ENCODE assay signal across 18 cellular contexts in genomic region chr2:169110919-169111318, GRCh38. TPM values are rescaled to one million over a fixed set of nuclear protein-coding genes. Genes with fewer than 3 reads are reported as not detected.
A peak's percentile ranks its signal among the peaks of the same experiment; 100 is the strongest.
DNase-seq lines count a peak whose midpoint lies in the region; ATAC-seq and TF ChIP-seq lines count a peak whose summit lies in the region.
"Had no signal": no experiment of that assay in that cellular context is flagged by ENCODE, and none has a peak within 500 bp of the region (broad histone marks: within the 10 kb centered on the region; RNA-seq: fewer than 3 reads in every experiment).

No MANE protein-coding gene starts in this region.

- no peak for TF ChIP-seq POLR2A in gastrocnemius medialis (IDR thresholded peaks at IDR 0.05)

- no peaks in the 10 kb centered on the region for H3K27me3 Mint-ChIP-seq in endothelial cell (ENCODE audit: unreplicated experiment)

- no CpG with 5 or more reads among the region's 18 CpGs for WGBS in neuronal stem cell (ENCODE audit: extremely low coverage in 2 of 2, insufficient read length in 2 of 2, insufficient replicate concordance in 1 of 2), 2 donors

- H3K4me3 ChIP-seq in neuronal stem cell (ENCODE audit: low read length in 2 of 2) (no peak overlapping the region), H7 (ENCODE audit: insufficient read depth, low read depth, low read length) (no peak overlapping the region), gastrocnemius medialis (no peak overlapping the region)

- no peak overlapping the region for H3K4me3 Mint-ChIP-seq in endothelial cell (ENCODE audit: unreplicated experiment)
- H3K4me3 Mint-ChIP-seq: CD8-positive, alpha-beta memory T cell had no signal

- H3K27ac Mint-ChIP-seq in endothelial cell (ENCODE audit: unreplicated experiment), result peak overlapping the region; percentile 79

- no peak overlapping the region for H2BK120ac ChIP-seq in neuronal stem cell (ENCODE audit: low read depth, low read length)

- H3K9me3 ChIP-seq in neuronal stem cell (replicated peaks in 1 of 2; ENCODE audit: control insufficient read depth in 2 of 2, insufficient read depth in 1 of 2, low read depth in 1 of 2, low read length in 2 of 2) (no peaks in the 10 kb centered on the region), gastrocnemius medialis (no peaks in the 10 kb centered on the region)
- H3K9me3 ChIP-seq: BE2C had no signal

- no peaks in the 10 kb centered on the region for H3K9me3 Mint-ChIP-seq in endothelial cell (ENCODE audit: unreplicated experiment)
- H3K9me3 Mint-ChIP-seq: CD8-positive, alpha-beta memory T cell had no signal

- no peak overlapping the region for H2BK12ac ChIP-seq in neuronal stem cell (ENCODE audit: low read length)

- peak overlapping the region; percentile 79 for H2AFZ ChIP-seq in neuronal stem cell (ENCODE audit: low read length)

- H3K79me1 ChIP-seq in neuronal stem cell (ENCODE audit: low read depth, low read length), result no peaks in the 10 kb centered on the region

- no peak overlapping the region for H3K14ac ChIP-seq in neuronal stem cell (ENCODE audit: low read length)

- H2BK5ac ChIP-seq in neuronal stem cell (ENCODE audit: low read length), result no peak overlapping the region

- H2BK15ac ChIP-seq in neuronal stem cell (ENCODE audit: low read length), result no peak overlapping the region

- H3K9ac ChIP-seq in neuronal stem cell (ENCODE audit: low read depth, low read length, poor library complexity), result no peak overlapping the region

- H3K4me2 ChIP-seq in neuronal stem cell (ENCODE audit: insufficient read depth, low read length, poor library complexity, severe bottlenecking), result no peak overlapping the region

- DNase-seq in DMS53 (lab: John Stamatoyannopoulos, UW), result peak; percentile 62
- no peak for DNase-seq in DMS53 treated with DMSO at 0.1 percent for 48 hours (lab: John Stamatoyannopoulos, UW; ENCODE audit: unreplicated experiment)
- peak; percentile 66 for DNase-seq in UCSD-AML1 (lab: John Stamatoyannopoulos, UW; ENCODE audit: unreplicated experiment)
- DNase-seq in endothelial cell (ENCODE audit: low spot score), result peak; percentile 62
- no peak for DNase-seq in neuronal stem cell (ENCODE audit: low spot score)
- DNase-seq in amygdala (lab: John Stamatoyannopoulos, UW), result no peak
- DNase-seq in H7, result no peak
- no peak for DNase-seq in gastrocnemius medialis
- DNase-seq: BE2C; CD8-positive, alpha-beta memory T cell; DND-41; GF-D8; NCI-H1092; NCI-H446 treated with DMSO at 0.1 percent for 48 hours had no signal

- in situ Hi-C loops in gastrocnemius medialis (cut with MboI; ENCODE audit: low sequenced_read_pairs in 4 of 4), result no loop called here

- H4K8ac ChIP-seq in neuronal stem cell (ENCODE audit: low read depth, low read length), result no peak overlapping the region

- intact Hi-C loops in gastrocnemius medialis (cut with DNase I; ENCODE audit: low total_unique reads), result no loop called here

- peaks cover 3% of the 10 kb centered on the region for H3K36me3 Mint-ChIP-seq in endothelial cell (ENCODE audit: low read depth, unreplicated experiment)
- H3K36me3 Mint-ChIP-seq: CD8-positive, alpha-beta memory T cell had no signal

- H3K18ac ChIP-seq in neuronal stem cell (ENCODE audit: low read length), result no peak overlapping the region

- TF ChIP-seq CTCF in endothelial cell (IDR thresholded peaks at IDR 0.05; ENCODE audit: unreplicated experiment) (no peak), gastrocnemius medialis (IDR thresholded peaks at IDR 0.05 in 4 of 5, conservative IDR thresholded peaks at IDR 0.05 in 1 of 5) (no peak)

- no peak overlapping the region for H3K4ac ChIP-seq in neuronal stem cell (ENCODE audit: low read length)

- no peak for ATAC-seq in gastrocnemius medialis
- ATAC-seq: Panc1 had no signal

- no peak overlapping the region for H2AK5ac ChIP-seq in neuronal stem cell (ENCODE audit: low read depth, low read length)

- H3K27ac ChIP-seq in neuronal stem cell (replicated peaks; ENCODE audit: low read length) (no peak overlapping the region), gastrocnemius medialis (no peak overlapping the region)
- H3K27ac ChIP-seq: 22Rv1 had no signal

- H3K36me3 ChIP-seq in neuronal stem cell (replicated peaks in 1 of 2; ENCODE audit: control insufficient read depth in 2 of 2, insufficient read depth in 2 of 2, low read length in 2 of 2) (no peaks in the 10 kb centered on the region), H7 (replicated peaks; ENCODE audit: control insufficient read depth, insufficient read depth, low read length) (no peaks in the 10 kb centered on the region), gastrocnemius medialis (no peaks in the 10 kb centered on the region)
- H3K36me3 ChIP-seq: BE2C had no signal

- H4K91ac ChIP-seq in neuronal stem cell (ENCODE audit: low read depth, low read length, poor library complexity), result no peak overlapping the region

- H3K27me3 ChIP-seq in neuronal stem cell (ENCODE audit: control insufficient read depth in 3 of 3, insufficient read depth in 3 of 3, low read depth in 1 of 3, low read length in 3 of 3), result peaks cover 2 to 48% (median 2%) of the 10 kb centered on the region in 3 experiments
- no peaks in the 10 kb centered on the region for H3K27me3 ChIP-seq in H7 (ENCODE audit: control insufficient read depth, insufficient read depth, low read length)
- no peaks in the 10 kb centered on the region for H3K27me3 ChIP-seq in gastrocnemius medialis
- H3K27me3 ChIP-seq: BE2C had no signal

- H3K23ac ChIP-seq in neuronal stem cell (ENCODE audit: low read depth, low read length, poor library complexity), result no peak overlapping the region

- peaks cover 34% of the 10 kb centered on the region for H3K4me1 Mint-ChIP-seq in endothelial cell (ENCODE audit: unreplicated experiment)

- H3K4me1 ChIP-seq in neuronal stem cell (ENCODE audit: control insufficient read depth in 2 of 2, insufficient read depth in 1 of 2, low read depth in 1 of 2, low read length in 2 of 2) (peaks cover 4 to 6% of the 10 kb centered on the region in 2 donors), gastrocnemius medialis (no peaks in the 10 kb centered on the region)
- H3K4me1 ChIP-seq: BE2C had no signal

RNA-seq across cellular contexts. Expression of gene DHRS9, which starts 41.6 kb away (rescaled TPM):
- total RNA-seq in endothelial cell (ENCODE audit: unreplicated experiment), result not detected
- polyA plus RNA-seq in neuronal stem cell (2013, experiment 1 of 2), result not detected
- not detected for polyA plus RNA-seq in neuronal stem cell (2013, experiment 2 of 2)
- not detected in 2 replicates for total RNA-seq in H7 (2014; rRNA removed; shearing (Covaris generic))
- under 1 TPM in 3 of 4 donors, not detected in 1; 0.23 to 0.68 (median 0.33) TPM for total RNA-seq in gastrocnemius medialis
- total RNA-seq: SK-MEL-5 had no signal
- polyA plus RNA-seq: AG04450; CD8-positive, alpha-beta memory T cell had no signal

Comparison
In these comparisons a context has a peak if more than half of its experiments do, and no peak if none do; other contexts are left out.
1. DNase-seq: peak in DMS53 (single experiment), UCSD-AML1 (single experiment) and endothelial cell (single experiment); none in DMS53 treated with DMSO at 0.1 percent for 48 hours (single experiment), neuronal stem cell (single experiment), amygdala (0 of 56), H7 (single experiment) and gastrocnemius medialis (0 of 2).